Comparison of ENCODE assay signal across 1 cellular context in genomic region chrX:119477812-119478232, GRCh38.
TF ChIP-seq lines count a peak whose summit lies in the region.

No MANE protein-coding gene starts in this region.

TF ChIP-seq in K562, 482 proteins besides CTCF, POLR2A, EP300 and RAD21 (continued from another document and continues in another):
- peak in 1 of 2 experiments; percentile 71; a peak in 1 of 4 replicates for TF ChIP-seq ZNF318 (IDR thresholded peaks at IDR 0.05; ENCODE audit: borderline replicate concordance in 1 of 2, low read depth in 1 of 2)
- TF ChIP-seq PHB2 (IDR thresholded peaks at IDR 0.05; ENCODE audit: low read depth): no peak
- no peak for TF ChIP-seq ILF3 (IDR thresholded peaks at IDR 0.05; ENCODE audit: borderline replicate concordance)
- no peak for TF ChIP-seq MCM7 (IDR thresholded peaks at IDR 0.05)
- TF ChIP-seq IFI16 (CRISPR knock-in tag; IDR thresholded peaks at IDR 0.05): no peak
- no peak for TF ChIP-seq XRCC3 (IDR thresholded peaks at IDR 0.05)
- TF ChIP-seq CBFA2T2 (conservative IDR thresholded peaks at IDR 0.05): peak; percentile 84
- TF ChIP-seq CEBPG (CRISPR knock-in tag; IDR thresholded peaks at IDR 0.05): no peak
- TF ChIP-seq CEBPG (tag; conservative IDR thresholded peaks at IDR 0.05 in 1 of 2, IDR thresholded peaks at IDR 0.05 in 1 of 2): peak; percentile 77 to 86
- no peak for TF ChIP-seq POLR2H (tag; IDR thresholded peaks at IDR 0.05; ENCODE audit: low read depth)
- TF ChIP-seq HMGXB4 (CRISPR knock-in tag; IDR thresholded peaks at IDR 0.05): no peak
- no peak for TF ChIP-seq NR2C2 (CRISPR knock-in tag; IDR thresholded peaks at IDR 0.05)
- peak; percentile 82 for TF ChIP-seq NR2C2 (tag; IDR thresholded peaks at IDR 0.05)
- TF ChIP-seq CHD1 (IDR thresholded peaks at IDR 0.05; ENCODE audit: low read length): no peak
- TF ChIP-seq KLF16 (IDR thresholded peaks at IDR 0.05): 0 out of 2 replicates have a peak, but pooled peaks have one; percentile 45
- no peak for TF ChIP-seq E2F5 (CRISPR knock-in tag; IDR thresholded peaks at IDR 0.05)
- no peak for TF ChIP-seq ZBTB17 (CRISPR knock-in tag; IDR thresholded peaks at IDR 0.05)
- no peak for TF ChIP-seq RBM22 (IDR thresholded peaks at IDR 0.05; ENCODE audit: low read depth, low read length, poor library complexity, severe bottlenecking)
- TF ChIP-seq TCF3 (CRISPR knock-in tag; IDR thresholded peaks at IDR 0.05): peak; percentile 76
- TF ChIP-seq ZNF184 (CRISPR knock-in tag; IDR thresholded peaks at IDR 0.05): no peak
- no peak for TF ChIP-seq BCOR (IDR thresholded peaks at IDR 0.05)
- no peak for TF ChIP-seq ZKSCAN8 (CRISPR knock-in tag; IDR thresholded peaks at IDR 0.05)
- TF ChIP-seq ZC3H4 (CRISPR knock-in tag; IDR thresholded peaks at IDR 0.05; ENCODE audit: borderline replicate concordance): no peak
- peak; percentile 52 for TF ChIP-seq MYC (IDR thresholded peaks at IDR 0.05; ENCODE audit: low read depth, low read length)
- no peak for TF ChIP-seq MYC (CRISPR knock-in tag; IDR thresholded peaks at IDR 0.05; ENCODE audit: borderline replicate concordance, low read depth)
- no peak for TF ChIP-seq HNRNPL (IDR thresholded peaks at IDR 0.05; ENCODE audit: low read depth, low read length)
- no peak for TF ChIP-seq MTA1 (IDR thresholded peaks at IDR 0.05; ENCODE audit: borderline replicate concordance)
- no peak for TF ChIP-seq EHMT2 (IDR thresholded peaks at IDR 0.05)
- no peak for TF ChIP-seq TEAD1 (CRISPR knock-in tag; IDR thresholded peaks at IDR 0.05)
- 0 out of 2 replicates have a peak, but pooled peaks have one; percentile 25 for TF ChIP-seq MITF (IDR thresholded peaks at IDR 0.05)
- no peak for TF ChIP-seq YY1 (IDR thresholded peaks at IDR 0.05; ENCODE audit: borderline replicate concordance in 1 of 3, control insufficient read depth in 1 of 3, extremely low read depth in 1 of 3, insufficient read depth in 3 of 3, insufficient read length in 1 of 3, insufficient replicate concordance in 2 of 3, low read depth in 1 of 3, low read length in 2 of 3)
- TF ChIP-seq SFPQ (IDR thresholded peaks at IDR 0.05; ENCODE audit: low read depth, low read length): no peak
- no peak for TF ChIP-seq ZNF764 (CRISPR knock-in tag; IDR thresholded peaks at IDR 0.05; ENCODE audit: low read depth)
- TF ChIP-seq NFIC (IDR thresholded peaks at IDR 0.05): peak; percentile 45
- TF ChIP-seq LCOR (CRISPR knock-in tag; IDR thresholded peaks at IDR 0.05): 0 out of 2 replicates have a peak, but pooled peaks have one; percentile 39
- TF ChIP-seq GTF2F1 (IDR thresholded peaks at IDR 0.05; ENCODE audit: low read depth, low read length): no peak
- TF ChIP-seq ETV1 (tag; conservative IDR thresholded peaks at IDR 0.05; ENCODE audit: low read depth): no peak
- no peak for TF ChIP-seq ARNT (IDR thresholded peaks at IDR 0.05)
- no peak for TF ChIP-seq CREB3L1 (IDR thresholded peaks at IDR 0.05; ENCODE audit: borderline replicate concordance, low read depth)
- no peak for TF ChIP-seq MXI1 (IDR thresholded peaks at IDR 0.05; ENCODE audit: low read depth, low read length)
- TF ChIP-seq ZNF175 (CRISPR knock-in tag; IDR thresholded peaks at IDR 0.05; ENCODE audit: low read depth): no peak
- TF ChIP-seq ZNF212 (CRISPR knock-in tag; IDR thresholded peaks at IDR 0.05): no peak
- no peak for TF ChIP-seq ARID3A (IDR thresholded peaks at IDR 0.05; ENCODE audit: borderline replicate concordance, low read depth, low read length)
- TF ChIP-seq FOXP4 (CRISPR knock-in tag; IDR thresholded peaks at IDR 0.05; ENCODE audit: borderline replicate concordance): no peak
- no peak for TF ChIP-seq ZNF134 (CRISPR knock-in tag; conservative IDR thresholded peaks at IDR 0.05)
- no peak for TF ChIP-seq ZNF140 (CRISPR knock-in tag; IDR thresholded peaks at IDR 0.05)
- TF ChIP-seq ETV5 (CRISPR knock-in tag; IDR thresholded peaks at IDR 0.05; ENCODE audit: low read depth): no peak
- no peak for TF ChIP-seq TCF15 (CRISPR knock-in tag; IDR thresholded peaks at IDR 0.05)
- TF ChIP-seq CBFA2T3 (IDR thresholded peaks at IDR 0.05): peak; percentile 91
